Comparison of ENCODE assay signal across 18 cellular contexts in the genomic region with DNA sequence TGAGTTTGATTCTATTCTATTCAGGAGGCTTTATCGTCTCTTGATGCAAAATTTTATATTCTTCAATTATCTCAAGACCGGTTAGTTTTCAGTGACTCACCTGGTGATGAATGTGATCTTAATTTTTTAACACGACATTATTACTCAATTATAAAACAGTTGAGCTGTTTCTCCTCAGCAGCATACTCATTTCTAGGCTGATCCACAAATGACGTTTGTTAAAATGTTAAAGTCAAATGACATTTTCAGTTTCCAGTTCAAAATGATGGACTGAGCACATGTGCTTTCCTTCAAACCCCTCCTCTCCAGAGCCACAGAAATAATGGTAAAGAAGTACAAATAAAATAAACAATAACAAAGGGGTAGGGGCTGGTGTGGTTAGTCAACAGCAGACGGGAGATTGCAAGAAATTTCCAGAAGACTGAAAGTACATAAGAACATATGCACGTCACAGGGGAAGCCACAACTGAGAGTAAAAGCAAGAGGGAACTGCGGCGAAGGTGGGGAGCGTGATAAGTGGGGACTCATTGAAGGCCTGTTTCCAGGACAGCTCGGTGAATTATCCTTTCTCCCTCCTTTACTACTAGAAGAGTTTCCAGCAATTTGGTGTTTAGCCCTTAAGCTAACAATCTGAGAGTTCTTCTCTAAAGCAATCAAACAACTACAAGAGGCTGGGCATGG. TPM values are rescaled to one million over a fixed set of nuclear protein-coding genes. Genes with fewer than 3 reads are reported as not detected.
"Had no signal": no experiment of that assay in that cellular context is flagged by ENCODE, and none has a peak within 500 bp of the region (broad histone marks: within the 10 kb centered on the region; RNA-seq: fewer than 3 reads in every experiment).

No MANE protein-coding gene starts in this region.

- DNase-seq: activated B cell treated with CpG ODN at 0.5 μM for 24 hours; activated CD4-positive, alpha-beta T cell treated with anti-CD3 and anti-CD28 coated beads for 48 hours; activated naive CD8-positive, alpha-beta T cell treated with anti-CD3 and anti-CD28 coated beads, Interleukin-2, amount 10 ng/mL, durations not matched to agents 7 days and 5 days; amygdala; caudate nucleus; endodermal cell; foreskin keratinocyte; glutamatergic neuron; hypothalamus; Right ventricle myocardium superior; SK-N-SH; testis; upper lobe of left lung had no signal

- H3K4me2 ChIP-seq: SK-N-SH had no signal

- H3K4me3 Mint-ChIP-seq: activated B cell treated with CpG ODN at 0.5 μM for 24 hours; activated naive CD8-positive, alpha-beta T cell treated with anti-CD3 and anti-CD28 coated beads, Interleukin-2, amount 10 ng/mL, durations not matched to agents 7 days and 5 days; activated T-helper 1 cell treated with anti-CD3 and anti-CD28 coated beads, Interleukin-12 subunit alpha, Interleukin-12 subunit beta, Interleukin-2, Interleukin-4 antibody, amounts not matched to agents 30 ng/mL and 10 ng/mL and 1 ng/mL, durations not matched to agents 14 hours and 24 hours and 36 hours; endodermal cell; neural crest cell had no signal

- FAIRE-seq: keratinocyte had no signal

- H3K9ac ChIP-seq: SK-N-SH had no signal

- H3K9me3 Mint-ChIP-seq: activated naive CD8-positive, alpha-beta T cell treated with anti-CD3 and anti-CD28 coated beads, Interleukin-2, amount 10 ng/mL, durations not matched to agents 7 days and 5 days; activated T-helper 1 cell treated with anti-CD3 and anti-CD28 coated beads, Interleukin-12 subunit alpha, Interleukin-12 subunit beta, Interleukin-2, Interleukin-4 antibody, amounts not matched to agents 30 ng/mL and 10 ng/mL and 1 ng/mL, durations not matched to agents 14 hours and 24 hours and 36 hours; endodermal cell; neural crest cell had no signal

- H3K4me1 ChIP-seq: foreskin keratinocyte, testis, upper lobe of left lung had no signal

- H3K9me3 ChIP-seq: SK-N-SH, testis, upper lobe of left lung had no signal

- H3K4me1 Mint-ChIP-seq: activated B cell treated with CpG ODN at 0.5 μM for 24 hours; activated naive CD8-positive, alpha-beta T cell treated with anti-CD3 and anti-CD28 coated beads, Interleukin-2, amount 10 ng/mL, durations not matched to agents 7 days and 5 days had no signal

- H3K36me3 ChIP-seq: upper lobe of left lung had no signal

- H3K36me3 Mint-ChIP-seq: activated naive CD8-positive, alpha-beta T cell treated with anti-CD3 and anti-CD28 coated beads, Interleukin-2, amount 10 ng/mL, durations not matched to agents 7 days and 5 days had no signal

- ATAC-seq: foreskin keratinocyte had no signal

- H3K27me3 Mint-ChIP-seq: progenitor cell of endocrine pancreas had no signal

- H3K4me3 ChIP-seq: lung, testis, upper lobe of left lung had no signal

- H3K27ac ChIP-seq: foreskin keratinocyte, testis, upper lobe of left lung had no signal

- H3K27ac Mint-ChIP-seq: activated B cell treated with CpG ODN at 0.5 μM for 24 hours; activated naive CD8-positive, alpha-beta T cell treated with anti-CD3 and anti-CD28 coated beads, Interleukin-2, amount 10 ng/mL, durations not matched to agents 7 days and 5 days; activated T-helper 1 cell treated with anti-CD3 and anti-CD28 coated beads, Interleukin-12 subunit alpha, Interleukin-12 subunit beta, Interleukin-2, Interleukin-4 antibody, amounts not matched to agents 30 ng/mL and 10 ng/mL and 1 ng/mL, durations not matched to agents 14 hours and 24 hours and 36 hours; progenitor cell of endocrine pancreas had no signal

- H3K27me3 ChIP-seq: foreskin keratinocyte, testis, upper lobe of left lung had no signal

RNA-seq across cellular contexts. Expression of gene MACROH2A2, which starts 10.9 kb away (rescaled TPM):
- total RNA-seq: activated B cell treated with CpG ODN at 0.5 μM for 24 hours had no signal
